In the genomic region with DNA sequence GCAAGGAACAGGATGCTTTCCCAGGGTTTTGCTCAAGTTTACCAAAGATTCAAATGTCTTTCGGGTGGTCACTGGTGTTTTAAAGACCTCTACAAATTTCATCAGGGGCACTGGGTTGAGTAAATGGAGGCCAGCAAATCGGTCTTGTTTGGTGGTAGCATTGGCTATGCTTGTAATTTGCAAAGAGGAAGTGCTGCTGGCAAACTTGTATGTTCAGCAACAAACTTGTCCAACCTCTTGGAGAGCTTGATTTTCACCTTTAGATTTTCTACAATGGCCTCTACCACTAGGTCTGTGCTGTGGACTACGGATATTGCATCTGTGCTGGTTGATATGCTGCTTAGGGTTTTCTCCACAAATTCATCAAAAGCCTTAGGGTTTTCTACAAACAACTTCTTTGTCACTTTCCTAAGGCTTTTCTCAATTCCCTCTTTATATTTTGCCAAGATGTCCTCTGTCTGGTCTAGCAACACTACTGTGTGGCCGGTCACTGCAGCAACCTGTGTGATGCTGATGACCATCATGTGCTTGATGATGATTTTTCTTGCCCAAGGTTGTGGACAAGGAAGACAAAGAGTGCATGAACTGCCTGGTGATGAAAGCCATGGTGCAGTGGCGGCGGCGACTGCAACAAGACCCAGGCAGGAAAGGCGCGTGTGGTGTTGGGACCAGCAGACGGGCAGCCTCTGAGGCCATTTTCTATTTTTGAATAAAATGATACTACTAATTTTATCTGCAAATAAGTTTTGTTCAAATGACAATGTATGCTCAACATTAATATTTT, we compare ENCODE assay signal across 14 cellular contexts. TPM values are rescaled to one million over a fixed set of nuclear protein-coding genes. Genes with fewer than 3 reads are reported as not detected.
DNase-seq lines count a peak whose midpoint lies in the region; ATAC-seq, FAIRE-seq and TF ChIP-seq lines count a peak whose summit lies in the region.
"Had no signal": no experiment of that assay in that cellular context is flagged by ENCODE, and none has a peak within 500 bp of the region (broad histone marks: within the 10 kb centered on the region; RNA-seq: fewer than 3 reads in every experiment).

No MANE protein-coding gene starts in this region.

- POLR2A ChIA-PET in GM12878 (lab: Charles Lee) = no interaction called here
- POLR2A ChIA-PET in CD4-positive, alpha-beta T cell (lab: Charles Lee) = no interaction called here

- TF ChIP-seq EP300 in GM12878 (IDR thresholded peaks at IDR 0.05; ENCODE audit: borderline replicate concordance in 1 of 2, control insufficient read depth in 1 of 2, low read depth in 2 of 2, low read length in 2 of 2) = no peak

- no peaks in the 10 kb centered on the region for H3K27me3 Mint-ChIP-seq in memory B cell
- no peaks in the 10 kb centered on the region for H3K27me3 Mint-ChIP-seq in T-helper 2 cell treated with Interferon-gamma antibody and Interleukin-4, amounts not matched to agents 5 μg/mL and 100 μg/mL, for 36 hours (ENCODE audit: low read depth)
- H3K27me3 Mint-ChIP-seq in CD4-positive, alpha-beta T cell = no peaks in the 10 kb centered on the region

- TF ChIP-seq CTCF in GM12878 (IDR thresholded peaks at IDR 0.05 in 2 of 3, conservative IDR thresholded peaks at IDR 0.05 in 1 of 3; ENCODE audit: control insufficient read depth in 2 of 3, extremely low read depth in 1 of 3, insufficient read depth in 1 of 3, low read depth in 3 of 3, low read length in 3 of 3) (no peak), GM13976 (IDR thresholded peaks at IDR 0.05; ENCODE audit: borderline replicate concordance, control extremely low read depth, extremely low read depth, insufficient read depth, missing control alignments) (no peak)
- TF ChIP-seq CTCF in CD4-positive, alpha-beta T cell (IDR thresholded peaks at IDR 0.05) = no peak

- no peak overlapping the region for H3K4me3 Mint-ChIP-seq in memory B cell
- no peak overlapping the region for H3K4me3 Mint-ChIP-seq in T-helper 2 cell treated with Interferon-gamma antibody and Interleukin-4, amounts not matched to agents 5 μg/mL and 100 μg/mL, for 36 hours
- no peak overlapping the region for H3K4me3 Mint-ChIP-seq in CD4-positive, alpha-beta T cell
- H3K4me3 Mint-ChIP-seq: HFFc6 had no signal

- H3K79me2 ChIP-seq in GM12878 (ENCODE audit: control insufficient read depth, insufficient read depth, low read length) = peaks cover 52% of the 10 kb centered on the region

- H3K27me3 ChIP-seq in GM12878 (replicated peaks in 1 of 2; ENCODE audit: control insufficient read depth in 2 of 2, insufficient read depth in 2 of 2, low read length in 1 of 2) = no peaks in the 10 kb centered on the region
- no peaks in the 10 kb centered on the region for H3K27me3 ChIP-seq in CD4-positive, alpha-beta T cell (ENCODE audit: control insufficient read depth, insufficient read depth, low read length)
- H3K27me3 ChIP-seq: BLaER1 had no signal

- TF ChIP-seq RAD21 in GM12878 (IDR thresholded peaks at IDR 0.05; ENCODE audit: insufficient read depth, low read depth, low read length) = no peak

- peaks cover 12% of the 10 kb centered on the region for H3K36me3 Mint-ChIP-seq in memory B cell
- H3K36me3 Mint-ChIP-seq in T-helper 2 cell treated with Interferon-gamma antibody and Interleukin-4, amounts not matched to agents 5 μg/mL and 100 μg/mL, for 36 hours (ENCODE audit: low read depth) = peaks cover 7% of the 10 kb centered on the region
- H3K36me3 Mint-ChIP-seq in CD4-positive, alpha-beta T cell (ENCODE audit: low read depth) = peaks cover 33% of the 10 kb centered on the region

- no peaks in the 10 kb centered on the region for H3K4me1 ChIP-seq in GM12878 (ENCODE audit: control insufficient read depth, insufficient read depth, low read length)
- H3K4me1 ChIP-seq: BLaER1 had no signal

- no peak for TF ChIP-seq POLR2A in GM12892 (IDR thresholded peaks at IDR 0.05; ENCODE audit: low read depth, low read length)
- TF ChIP-seq POLR2A in GM12878 (IDR thresholded peaks at IDR 0.05; ENCODE audit: low read depth, low read length) = no peak

- H3K36me3 ChIP-seq in GM12878 (ENCODE audit: control insufficient read depth in 2 of 2, insufficient read depth in 2 of 2, low read length in 1 of 2) = no peaks in the 10 kb centered on the region

- RAD21 ChIA-PET in GM12878 (lab: Charles Lee; ENCODE audit: unreplicated experiment) = no interaction called here

- no peak overlapping the region for H3K4me2 ChIP-seq in GM12878 (ENCODE audit: control insufficient read depth, insufficient read depth)
- H3K4me2 ChIP-seq: BLaER1 had no signal

- no peak overlapping the region for H3K9ac ChIP-seq in GM12878 (ENCODE audit: control insufficient read depth, insufficient read depth, low read length)
- H3K9ac ChIP-seq: BLaER1 had no signal

- FAIRE-seq in GM12892 (lab: Jason Lieb, UNC) (peak; percentile 5), GM12878 (lab: Jason Lieb, UNC) (peak; percentile 7)

- CTCF ChIA-PET in GM12878 (lab: Yijun Ruan, JAX) = no interaction called here
- CTCF ChIA-PET in CD4-positive, alpha-beta T cell (lab: Charles Lee) = no interaction called here

- H3K9me3 Mint-ChIP-seq in memory B cell = no peaks in the 10 kb centered on the region
- no peaks in the 10 kb centered on the region for H3K9me3 Mint-ChIP-seq in T-helper 2 cell treated with Interferon-gamma antibody and Interleukin-4, amounts not matched to agents 5 μg/mL and 100 μg/mL, for 36 hours
- no peaks in the 10 kb centered on the region for H3K9me3 Mint-ChIP-seq in CD4-positive, alpha-beta T cell
- H3K9me3 Mint-ChIP-seq: HFFc6 had no signal

- 95% methylated on average over 10 of the region's 10 CpGs for WGBS in GM12878 (ENCODE audit: insufficient coverage, insufficient replicate concordance, low lambda C conversion rate, missing lambda C conversion rate)

- H3K4me3 ChIP-seq in GM12878 = no peak overlapping the region
- H3K4me3 ChIP-seq: BLaER1 had no signal

- H3K27ac ChIP-seq in GM12878 (ENCODE audit: control insufficient read depth, insufficient read depth) = no peak overlapping the region
- no peak overlapping the region for H3K27ac ChIP-seq in CD4-positive, alpha-beta T cell (ENCODE audit: low read depth, low read length)
- H3K27ac ChIP-seq: BLaER1, HL-60 had no signal

- H4K20me1 ChIP-seq in GM12878 (ENCODE audit: control insufficient read depth, insufficient read depth) = no peaks in the 10 kb centered on the region

- intact Hi-C loops in GM12878 (cut with micrococcal nuclease; ENCODE audit: unreplicated experiment) = no loop called here
- intact Hi-C loops in CD4-positive, alpha-beta T cell (cut with DNase I, micrococcal nuclease) = no loop called here

- no peak overlapping the region for H2AFZ ChIP-seq in GM12878 (ENCODE audit: control insufficient read depth, low read depth, low read length)

- SMC1A ChIA-PET in GM12878 (lab: Charles Lee; ENCODE audit: uncharacterized antibody, unreplicated experiment) = interaction anchor here (1.9 kb wide), 1 partner anchor 52 kb away, joined by 4 read pairs; no protein-coding TSS in a partner anchor

- BruUV-seq in GM12878 (replicated peaks; lab: Mats Ljungman, UMichigan) = no TSS peak

- H3K9me3 ChIP-seq in GM12878 (replicated peaks; ENCODE audit: control insufficient read depth, insufficient read depth, low read length) = no peaks in the 10 kb centered on the region
- H3K9me3 ChIP-seq in CD4-positive, alpha-beta T cell (ENCODE audit: control insufficient read depth, low read length) = no peaks in the 10 kb centered on the region

- H3K4me1 Mint-ChIP-seq in memory B cell = peaks cover 35% of the 10 kb centered on the region
- H3K4me1 Mint-ChIP-seq in T-helper 2 cell treated with Interferon-gamma antibody and Interleukin-4, amounts not matched to agents 5 μg/mL and 100 μg/mL, for 36 hours (ENCODE audit: low read depth) = peaks cover 9% of the 10 kb centered on the region
- H3K4me1 Mint-ChIP-seq in CD4-positive, alpha-beta T cell (ENCODE audit: low read depth) = peaks cover 69% of the 10 kb centered on the region

- no peak overlapping the region for H3K27ac Mint-ChIP-seq in memory B cell
- H3K27ac Mint-ChIP-seq in T-helper 2 cell treated with Interferon-gamma antibody and Interleukin-4, amounts not matched to agents 5 μg/mL and 100 μg/mL, for 36 hours = no peak overlapping the region
- no peak overlapping the region for H3K27ac Mint-ChIP-seq in CD4-positive, alpha-beta T cell
- H3K27ac Mint-ChIP-seq: HFFc6 had no signal

- in situ Hi-C loops in GM12878 (cut with MboI) = no loop called here
- in situ Hi-C loops in GM13976 (cut with MboI; ENCODE audit: low sequenced_read_pairs, unreplicated experiment) = no loop called here

- no peak for DNase-seq in GM12892 (ENCODE audit: insufficient read length)
- peak; percentile 7 for DNase-seq in OCI-M1 (lab: John Stamatoyannopoulos, UW)
- DNase-seq in GM12878 (ENCODE audit: low read depth, low spot score) = no peak
- DNase-seq in memory B cell (ENCODE audit: low spot score in 2 of 2) = no peak
- DNase-seq in GM13976 (ENCODE audit: low spot score) = no peak
- no peak for DNase-seq in T-helper 2 cell treated with Interferon-gamma antibody and Interleukin-4, amounts not matched to agents 5 μg/mL and 100 μg/mL, for 36 hours (ENCODE audit: low spot score)
- DNase-seq in CD4-positive, alpha-beta T cell = no peak
- DNase-seq: DMS53, GF-D8, HCEC 1CT, HFFc6 had no signal

- ATAC-seq in GM12878 (no peak), memory B cell (ENCODE audit: low read depth) (peak; percentile 38), HG02970 (IDR thresholded peaks at IDR 0.05; ENCODE audit: low FRiP score, unreplicated experiment) (no peak)
- no peak for ATAC-seq in CD4-positive, alpha-beta T cell (ENCODE audit: poor library complexity)

RNA-seq across cellular contexts. Expression of a gene that starts 50.8 kb away (rescaled TPM):
- polyA plus RNA-seq in GM12892 (2012; ENCODE audit: missing spikeins) = 9.4 TPM
- total RNA-seq in GM12878 (2013; cell fraction: nucleolus; rRNA removed) = 33.7 and 34.2 TPM in 2 replicates
- 11.3 and 12.0 TPM in 2 replicates for total RNA-seq in GM12878 (2014; rRNA removed)
- 10.6 and 11.2 TPM in 2 replicates for total RNA-seq in GM12878 (2014; rRNA removed; fragmentation: Illumina TruSeq; extraction: Trizol)
- 26.5 and 31.4 TPM in 2 replicates for total RNA-seq in GM12878 (2021)
- polyA plus RNA-seq in GM12878 (2011; ENCODE audit: low read depth) = 6.1 TPM
- 11.0 and 13.0 TPM in 2 replicates for polyA plus RNA-seq in GM12878 (2011; rRNA removed)
- 10.1 and 13.2 TPM in 2 replicates for polyA plus RNA-seq in GM12878 (2011; cell fraction: cytosol; rRNA removed)
- polyA plus RNA-seq in GM12878 (2011; cell fraction: nucleus; rRNA removed) = 15.2 and 15.7 TPM in 2 replicates
- 6.4 and 8.5 TPM in 2 replicates for polyA plus RNA-seq in GM12878 (2012)
- polyA plus RNA-seq in GM12878 (2014; fragmentation: Illumina TruSeq; extraction: Trizol) = 24.6 and 27.0 TPM in 2 replicates
- 1 to 10 TPM; 3.2 to 4.0 TPM for polyA plus RNA-seq in GM12878 (2014; fragmentation: Nextera tagmentation; extraction: Ambion mirVana)
- 10.1 and 11.8 TPM in 2 replicates for polyA plus RNA-seq in GM12878 (2014; rRNA removed)
- 1 to 10 TPM; 7.6 to 8.5 TPM for polyA plus RNA-seq in GM12878 (2016; fragmentation: Nextera tagmentation; extraction: Ambion mirVana)
- 37.4 and 45.0 TPM in 2 replicates for polyA minus RNA-seq in GM12878 (2011; rRNA and poly(A)+ RNA removed)
- polyA minus RNA-seq in GM12878 (2011; cell fraction: cytosol; rRNA and poly(A)+ RNA removed) = 13.4 and 17.7 TPM in 2 replicates
- 8.0 and 11.8 TPM in 2 replicates for polyA minus RNA-seq in GM12878 (2011; cell fraction: nucleus; rRNA and poly(A)+ RNA removed)
- total RNA-seq in CD4-positive, alpha-beta T cell = 10 to 100 TPM; 22.5 to 23.6 TPM
